12 cellular contexts compared by ENCODE assay signal in the genomic region with DNA sequence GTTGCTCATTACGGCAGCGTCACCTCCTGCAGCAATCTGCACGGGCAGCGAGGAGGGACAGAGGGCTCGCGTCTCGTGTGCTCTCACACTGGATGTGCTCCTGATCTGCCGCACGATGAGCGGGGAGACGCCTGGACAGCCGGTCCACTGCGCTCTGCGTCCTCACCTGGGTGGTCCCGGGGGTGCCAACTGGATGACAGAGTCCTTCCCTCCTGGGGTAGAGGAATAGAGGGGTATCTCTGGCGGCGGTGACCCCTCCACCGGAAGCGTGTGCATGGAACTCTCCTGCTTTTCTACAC. TPM values are rescaled to one million over a fixed set of nuclear protein-coding genes. Genes with fewer than 3 reads are reported as not detected.
DNase-seq lines count a peak whose midpoint lies in the region; TF ChIP-seq lines count a peak whose summit lies in the region.
"Had no signal": no experiment of that assay in that cellular context is flagged by ENCODE, and none has a peak within 500 bp of the region (broad histone marks: within the 10 kb centered on the region; RNA-seq: fewer than 3 reads in every experiment).

No MANE protein-coding gene starts in this region.

- H3K9me3 ChIP-seq in BLaER1 (no peaks in the 10 kb centered on the region), hepatocyte (ENCODE audit: low read depth) (no peaks in the 10 kb centered on the region), HAP-1 (no peaks in the 10 kb centered on the region), MM.1S (replicated peaks; ENCODE audit: insufficient read depth, low read length) (no peaks in the 10 kb centered on the region)

- H3K36me3 ChIP-seq in BLaER1 (peaks cover 58% of the 10 kb centered on the region), hepatocyte (replicated peaks; ENCODE audit: insufficient read depth, low read depth) (no peaks in the 10 kb centered on the region), rectal smooth muscle tissue (ENCODE audit: control insufficient read depth, insufficient read depth, low read length) (peaks cover 22% of the 10 kb centered on the region), HAP-1 (replicated peaks) (peaks cover 25% of the 10 kb centered on the region), MM.1S (replicated peaks; ENCODE audit: insufficient read depth, low read length) (no peaks in the 10 kb centered on the region)

- H3K4me3 ChIP-seq in BLaER1 = peak overlapping the region; percentile 18; the same call in 1 of the 2 replicates
- peak overlapping the region; percentile 98 for H3K4me3 ChIP-seq in astrocyte of the spinal cord (ENCODE audit: low read depth, low read length)
- H3K4me3 ChIP-seq in hepatocyte = no peak overlapping the region
- H3K4me3 ChIP-seq in rectal smooth muscle tissue (ENCODE audit: low read length) = peak overlapping the region; percentile 37
- H3K4me3 ChIP-seq in HAP-1 = no peak overlapping the region
- no peak overlapping the region for H3K4me3 ChIP-seq in MM.1S (ENCODE audit: low read length)

- DNase-seq in astrocyte of the spinal cord (ENCODE audit: low read depth, low spot score) (no peak), hepatocyte (ENCODE audit: low spot score) (no peak), HAP-1 (ENCODE audit: low spot score in 2 of 2) (no peak), islet precursor cell (no peak), MM.1S (no peak), kidney glomerular epithelial cell (lab: John Stamatoyannopoulos, UW) (no peak)
- DNase-seq: activated CD4-positive, alpha-beta memory T cell treated with anti-CD3 and anti-CD28 coated beads, Interleukin-2, amount 10 ng/mL, durations not matched to agents 7 days and 5 days; erythroblast; NCI-H2029; NCI-H524 had no signal

- TF ChIP-seq CTCF in astrocyte of the spinal cord (IDR thresholded peaks at IDR 0.05; ENCODE audit: low read depth, low read length) (no peak), hepatocyte (IDR thresholded peaks at IDR 0.05; ENCODE audit: poor library complexity) (no peak), MM.1S (IDR thresholded peaks at IDR 0.05; ENCODE audit: low read length) (no peak)

- H3K9ac ChIP-seq in BLaER1 = peak overlapping the region; percentile 49; the same call in 1 of the 2 replicates
- no peak overlapping the region for H3K9ac ChIP-seq in rectal smooth muscle tissue (ENCODE audit: low read length)
- no peak overlapping the region for H3K9ac ChIP-seq in MM.1S (ENCODE audit: low read length)

- peaks cover 84% of the 10 kb centered on the region for H4K20me1 ChIP-seq in BLaER1
- peaks cover 48% of the 10 kb centered on the region for H4K20me1 ChIP-seq in hepatocyte (ENCODE audit: insufficient read depth, poor library complexity, severe bottlenecking)
- H4K20me1 ChIP-seq in MM.1S (ENCODE audit: insufficient read depth, low read length) = no peaks in the 10 kb centered on the region

- peaks cover 30% of the 10 kb centered on the region for H3K27me3 ChIP-seq in BLaER1
- no peaks in the 10 kb centered on the region for H3K27me3 ChIP-seq in hepatocyte
- peaks cover 4% of the 10 kb centered on the region for H3K27me3 ChIP-seq in rectal smooth muscle tissue (ENCODE audit: control insufficient read depth, insufficient read depth, low read length)
- H3K27me3 ChIP-seq in HAP-1 (ENCODE audit: low read depth) = no peaks in the 10 kb centered on the region
- H3K27me3 ChIP-seq in MM.1S (replicated peaks; ENCODE audit: insufficient read depth, low read length) = no peaks in the 10 kb centered on the region

- no peaks in the 10 kb centered on the region for H3F3A ChIP-seq in MM.1S (ENCODE audit: insufficient read depth, low read length)

- H2AFZ ChIP-seq in hepatocyte = no peak overlapping the region
- H2AFZ ChIP-seq in MM.1S (ENCODE audit: low read length) = no peak overlapping the region

- H3K27ac ChIP-seq in BLaER1 = no peak overlapping the region
- no peak overlapping the region for H3K27ac ChIP-seq in hepatocyte
- H3K27ac ChIP-seq in rectal smooth muscle tissue (ENCODE audit: low read depth, low read length) = peak overlapping the region; percentile 70
- no peak overlapping the region for H3K27ac ChIP-seq in MM.1S (ENCODE audit: low read length)

- WGBS in hepatocyte (ENCODE audit: low lambda C conversion rate, missing lambda C conversion rate) = 97% methylated on average over 18 of the region's 19 CpGs

- H3K79me2 ChIP-seq in hepatocyte (peaks cover 54% of the 10 kb centered on the region), MM.1S (ENCODE audit: low read length) (no peaks in the 10 kb centered on the region)

- H3K4me2 ChIP-seq in BLaER1 (peak overlapping the region; percentile 98), hepatocyte (peak overlapping the region; percentile 96), MM.1S (ENCODE audit: low read depth, low read length) (no peak overlapping the region)

- peaks cover 52% of the 10 kb centered on the region for H3K4me1 ChIP-seq in BLaER1
- H3K4me1 ChIP-seq in hepatocyte (ENCODE audit: insufficient read depth) = peaks cover 21% of the 10 kb centered on the region
- peaks cover 29% of the 10 kb centered on the region for H3K4me1 ChIP-seq in rectal smooth muscle tissue (ENCODE audit: control insufficient read depth, insufficient read depth, low read length)
- H3K4me1 ChIP-seq in HAP-1 = no peaks in the 10 kb centered on the region; the same call in none of the 2 replicates
- no peaks in the 10 kb centered on the region for H3K4me1 ChIP-seq in MM.1S (ENCODE audit: low read length)

- in situ Hi-C loops in astrocyte of the spinal cord (cut with HindIII; ENCODE audit: low sequenced_read_pairs) = no loop called here
- in situ Hi-C loops in HAP-1 (cut with MboI; ENCODE audit: low sequenced_read_pairs) = no loop called here

- no peaks in the 10 kb centered on the region for H3K9me2 ChIP-seq in hepatocyte (replicated peaks; ENCODE audit: insufficient read depth)
- no peaks in the 10 kb centered on the region for H3K9me2 ChIP-seq in MM.1S (replicated peaks; ENCODE audit: insufficient read depth, low read length)

RNA-seq across cellular contexts. Expression of gene FAM20C, which starts 3.4 kb away (rescaled TPM):
- total RNA-seq in hepatocyte = 42.5 and 47.8 TPM in 2 replicates
- 24.4 and 26.2 TPM in 2 replicates for polyA plus RNA-seq in hepatocyte

Comparison
In these comparisons a context has a peak if more than half of its experiments do, and no peak if none do; other contexts are left out.
1. H3K4me3 ChIP-seq: peak in BLaER1 (single experiment), astrocyte of the spinal cord (single experiment) and rectal smooth muscle tissue (single experiment); none in hepatocyte (single experiment), HAP-1 (single experiment) and MM.1S (single experiment).